ENCODE assay signal across 1 cellular context in the genomic region with DNA sequence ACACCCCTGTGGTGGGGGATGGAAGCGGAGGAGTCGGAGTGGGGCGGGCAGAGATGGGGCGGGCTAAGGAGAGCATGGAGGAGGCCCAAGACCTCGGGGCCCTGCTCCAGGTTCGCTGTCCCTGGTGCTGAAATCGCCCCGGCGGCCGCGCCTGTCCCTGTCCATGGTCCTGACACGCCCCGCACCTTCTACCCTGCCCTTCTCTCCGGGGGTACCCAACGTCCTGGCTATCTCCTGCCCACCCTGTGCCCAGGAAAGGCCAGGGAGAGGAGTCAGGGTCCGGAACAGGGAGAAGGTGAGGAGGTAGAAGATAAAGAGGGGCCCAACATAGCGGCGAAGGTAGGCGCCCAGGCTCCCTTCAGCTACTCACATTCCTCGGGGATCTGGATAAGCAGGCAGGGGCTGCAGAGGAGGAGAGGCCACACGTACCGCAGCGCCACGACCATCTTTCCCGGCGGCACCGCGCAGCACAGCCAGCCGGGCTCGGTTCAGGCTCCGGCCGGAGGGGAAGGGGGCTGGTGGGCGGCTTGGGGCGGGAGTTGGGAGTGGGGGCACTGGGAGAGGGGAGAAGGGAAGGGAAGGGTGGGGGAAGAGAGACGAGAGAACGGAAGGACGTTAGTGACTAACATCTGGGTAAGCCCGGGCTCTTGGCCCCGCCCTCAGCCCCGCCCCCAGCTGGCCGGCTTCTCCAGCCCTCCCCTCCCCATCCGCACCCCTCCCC.
A peak's percentile ranks its signal among the peaks of the same experiment; 100 is the strongest.
TF ChIP-seq lines count a peak whose summit lies in the region.

No MANE protein-coding gene starts in this region.

TF ChIP-seq in HEK293, 187 proteins besides CTCF, POLR2A, EP300 and RAD21 (continued from another document and continues in another):
- TF ChIP-seq, protein P1, sequence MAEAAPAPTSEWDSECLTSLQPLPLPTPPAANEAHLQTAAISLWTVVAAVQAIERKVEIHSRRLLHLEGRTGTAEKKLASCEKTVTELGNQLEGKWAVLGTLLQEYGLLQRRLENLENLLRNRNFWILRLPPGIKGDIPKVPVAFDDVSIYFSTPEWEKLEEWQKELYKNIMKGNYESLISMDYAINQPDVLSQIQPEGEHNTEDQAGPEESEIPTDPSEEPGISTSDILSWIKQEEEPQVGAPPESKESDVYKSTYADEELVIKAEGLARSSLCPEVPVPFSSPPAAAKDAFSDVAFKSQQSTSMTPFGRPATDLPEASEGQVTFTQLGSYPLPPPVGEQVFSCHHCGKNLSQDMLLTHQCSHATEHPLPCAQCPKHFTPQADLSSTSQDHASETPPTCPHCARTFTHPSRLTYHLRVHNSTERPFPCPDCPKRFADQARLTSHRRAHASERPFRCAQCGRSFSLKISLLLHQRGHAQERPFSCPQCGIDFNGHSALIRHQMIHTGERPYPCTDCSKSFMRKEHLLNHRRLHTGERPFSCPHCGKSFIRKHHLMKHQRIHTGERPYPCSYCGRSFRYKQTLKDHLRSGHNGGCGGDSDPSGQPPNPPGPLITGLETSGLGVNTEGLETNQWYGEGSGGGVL (tag by site-specific recombination; IDR thresholded peaks at IDR 0.05) = peak; percentile 84
- no peak for TF ChIP-seq ZNF518A (tag by site-specific recombination; conservative IDR thresholded peaks at IDR 0.05; ENCODE audit: low read depth)
- peak; percentile 63; the same call in 1 of the 2 replicates for TF ChIP-seq ZNF391 (tag by site-specific recombination; IDR thresholded peaks at IDR 0.05; ENCODE audit: borderline replicate concordance, low read depth)
- TF ChIP-seq ZNF416 (tag by site-specific recombination; IDR thresholded peaks at IDR 0.05) = no peak
- no peak for TF ChIP-seq ZSCAN23 (tag by site-specific recombination; IDR thresholded peaks at IDR 0.05)
- no peak for TF ChIP-seq ZNF837 (tag by site-specific recombination; IDR thresholded peaks at IDR 0.05)
- peak; percentile 94 for TF ChIP-seq KLF16 (tag by site-specific recombination; IDR thresholded peaks at IDR 0.05)
- TF ChIP-seq ZNF202 (tag by site-specific recombination; IDR thresholded peaks at IDR 0.05; ENCODE audit: borderline replicate concordance) = no peak
- peak; percentile 74; the same call in 1 of the 2 replicates for TF ChIP-seq KLF17 (tag by site-specific recombination; IDR thresholded peaks at IDR 0.05)
- 0 out of 2 replicates have a peak, but pooled peaks have one; percentile 21 for TF ChIP-seq GLIS2 (tag by site-specific recombination; IDR thresholded peaks at IDR 0.05)
- TF ChIP-seq, protein P2, sequence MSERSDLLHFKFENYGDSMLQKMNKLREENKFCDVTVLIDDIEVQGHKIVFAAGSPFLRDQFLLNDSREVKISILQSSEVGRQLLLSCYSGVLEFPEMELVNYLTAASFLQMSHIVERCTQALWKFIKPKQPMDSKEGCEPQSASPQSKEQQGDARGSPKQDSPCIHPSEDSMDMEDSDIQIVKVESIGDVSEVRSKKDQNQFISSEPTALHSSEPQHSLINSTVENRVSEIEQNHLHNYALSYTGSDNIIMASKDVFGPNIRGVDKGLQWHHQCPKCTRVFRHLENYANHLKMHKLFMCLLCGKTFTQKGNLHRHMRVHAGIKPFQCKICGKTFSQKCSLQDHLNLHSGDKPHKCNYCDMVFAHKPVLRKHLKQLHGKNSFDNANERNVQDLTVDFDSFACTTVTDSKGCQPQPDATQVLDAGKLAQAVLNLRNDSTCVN (tag by site-specific recombination; optimal IDR thresholded peaks at IDR 0.05) = peak; percentile 43
- TF ChIP-seq, protein P3, sequence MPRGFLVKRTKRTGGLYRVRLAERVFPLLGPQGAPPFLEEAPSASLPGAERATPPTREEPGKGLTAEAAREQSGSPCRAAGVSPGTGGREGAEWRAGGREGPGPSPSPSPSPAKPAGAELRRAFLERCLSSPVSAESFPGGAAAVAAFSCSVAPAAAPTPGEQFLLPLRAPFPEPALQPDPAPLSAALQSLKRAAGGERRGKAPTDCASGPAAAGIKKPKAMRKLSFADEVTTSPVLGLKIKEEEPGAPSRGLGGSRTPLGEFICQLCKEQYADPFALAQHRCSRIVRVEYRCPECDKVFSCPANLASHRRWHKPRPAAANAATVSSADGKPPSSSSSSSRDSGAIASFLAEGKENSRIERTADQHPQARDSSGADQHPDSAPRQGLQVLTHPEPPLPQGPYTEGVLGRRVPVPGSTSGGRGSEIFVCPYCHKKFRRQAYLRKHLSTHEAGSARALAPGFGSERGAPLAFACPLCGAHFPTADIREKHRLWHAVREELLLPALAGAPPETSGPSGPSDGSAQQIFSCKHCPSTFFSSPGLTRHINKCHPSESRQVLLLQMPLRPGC (tag by site-specific recombination; IDR thresholded peaks at IDR 0.05) = no peak
- peak; percentile 76 for TF ChIP-seq ZFP69B (tag by site-specific recombination; IDR thresholded peaks at IDR 0.05)
- TF ChIP-seq KLF9 (tag by site-specific recombination; IDR thresholded peaks at IDR 0.05; ENCODE audit: low read depth) = peak; percentile 94
- TF ChIP-seq ZNF600 (tag by site-specific recombination; IDR thresholded peaks at IDR 0.05) = peak; percentile 77
- TF ChIP-seq ZNF366 (tag by site-specific recombination; conservative IDR thresholded peaks at IDR 0.05) = no peak
- TF ChIP-seq, protein P4, sequence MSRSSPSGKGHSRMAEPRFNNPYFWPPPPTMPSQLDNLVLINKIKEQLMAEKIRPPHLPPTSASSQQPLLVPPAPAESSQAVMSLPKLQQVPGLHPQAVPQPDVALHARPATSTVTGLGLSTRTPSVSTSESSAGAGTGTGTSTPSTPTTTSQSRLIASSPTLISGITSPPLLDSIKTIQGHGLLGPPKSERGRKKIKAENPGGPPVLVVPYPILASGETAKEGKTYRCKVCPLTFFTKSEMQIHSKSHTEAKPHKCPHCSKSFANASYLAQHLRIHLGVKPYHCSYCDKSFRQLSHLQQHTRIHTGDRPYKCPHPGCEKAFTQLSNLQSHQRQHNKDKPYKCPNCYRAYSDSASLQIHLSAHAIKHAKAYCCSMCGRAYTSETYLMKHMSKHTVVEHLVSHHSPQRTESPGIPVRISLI (tag by site-specific recombination; IDR thresholded peaks at IDR 0.05) = no peak
- peak; percentile 98 for TF ChIP-seq HOXA7 (CRISPR knock-in tag; IDR thresholded peaks at IDR 0.05; ENCODE audit: borderline replicate concordance)
- TF ChIP-seq SETDB1 (IDR thresholded peaks at IDR 0.05; ENCODE audit: insufficient read length, low read length) = no peak
- TF ChIP-seq ZNF10 (tag by site-specific recombination; IDR thresholded peaks at IDR 0.05) = no peak
- no peak for TF ChIP-seq ZBTB7A (tag by site-specific recombination; IDR thresholded peaks at IDR 0.05; ENCODE audit: low read depth)
- peak; percentile 47; the same call in 1 of the 2 replicates for TF ChIP-seq ZBTB6 (tag by site-specific recombination; IDR thresholded peaks at IDR 0.05)
- no peak for TF ChIP-seq TCF7L2 (IDR thresholded peaks at IDR 0.05; ENCODE audit: borderline replicate concordance, low read depth, low read length)
- no peak; the same call in 1 of the 2 replicates for TF ChIP-seq ZNF501 (tag by site-specific recombination; IDR thresholded peaks at IDR 0.05)
- no peak for TF ChIP-seq ZNF670 (tag by site-specific recombination; IDR thresholded peaks at IDR 0.05; ENCODE audit: low read depth)
- 0 out of 2 replicates have a peak, but pooled peaks have one; percentile 18 for TF ChIP-seq ZBTB48 (tag by site-specific recombination; IDR thresholded peaks at IDR 0.05)
- TF ChIP-seq ZNF221 (tag by site-specific recombination; IDR thresholded peaks at IDR 0.05; ENCODE audit: borderline replicate concordance) = no peak
- TF ChIP-seq ZBTB44 (tag by site-specific recombination; IDR thresholded peaks at IDR 0.05) = no peak
- peak; percentile 74; the same call in 1 of the 2 replicates for TF ChIP-seq ZSCAN30 (tag by site-specific recombination; IDR thresholded peaks at IDR 0.05)
- TF ChIP-seq, protein P5, sequence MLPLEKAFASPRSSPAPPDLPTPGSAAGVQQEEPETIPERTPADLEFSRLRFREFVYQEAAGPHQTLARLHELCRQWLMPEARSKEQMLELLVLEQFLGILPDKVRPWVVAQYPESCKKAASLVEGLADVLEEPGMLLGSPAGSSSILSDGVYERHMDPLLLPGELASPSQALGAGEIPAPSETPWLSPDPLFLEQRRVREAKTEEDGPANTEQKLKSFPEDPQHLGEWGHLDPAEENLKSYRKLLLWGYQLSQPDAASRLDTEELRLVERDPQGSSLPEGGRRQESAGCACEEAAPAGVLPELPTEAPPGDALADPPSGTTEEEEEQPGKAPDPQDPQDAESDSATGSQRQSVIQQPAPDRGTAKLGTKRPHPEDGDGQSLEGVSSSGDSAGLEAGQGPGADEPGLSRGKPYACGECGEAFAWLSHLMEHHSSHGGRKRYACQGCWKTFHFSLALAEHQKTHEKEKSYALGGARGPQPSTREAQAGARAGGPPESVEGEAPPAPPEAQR (tag by site-specific recombination; IDR thresholded peaks at IDR 0.05) = no peak
- peak; percentile 98 for TF ChIP-seq MEIS1 (CRISPR knock-in tag; IDR thresholded peaks at IDR 0.05; ENCODE audit: borderline replicate concordance)
- 0 out of 2 replicates have a peak, but pooled peaks have one; percentile 23 for TF ChIP-seq YY1 (tag by site-specific recombination; IDR thresholded peaks at IDR 0.05)
- no peak for TF ChIP-seq IKZF3 (tag by site-specific recombination; IDR thresholded peaks at IDR 0.05)
- no peak for TF ChIP-seq ZNF747 (tag by site-specific recombination; IDR thresholded peaks at IDR 0.05)
- TF ChIP-seq ZFP37 (tag by site-specific recombination; IDR thresholded peaks at IDR 0.05) = peak; percentile 64
- no peak for TF ChIP-seq ZNF248 (tag by site-specific recombination; IDR thresholded peaks at IDR 0.05)
- TF ChIP-seq ZNF785 (tag by site-specific recombination; IDR thresholded peaks at IDR 0.05) = no peak
- TF ChIP-seq ZNF654 (tag by site-specific recombination; IDR thresholded peaks at IDR 0.05; ENCODE audit: low read depth) = no peak
- no peak for TF ChIP-seq ZBTB21 (tag by site-specific recombination; IDR thresholded peaks at IDR 0.05)
- no peak for TF ChIP-seq SALL2 (tag by site-specific recombination; IDR thresholded peaks at IDR 0.05; ENCODE audit: borderline replicate concordance)
- peak; percentile 98 for TF ChIP-seq KLF10 (tag by site-specific recombination; IDR thresholded peaks at IDR 0.05)
- peak; percentile 78; the same call in 1 of the 2 replicates for TF ChIP-seq ZNF394 (tag by site-specific recombination; IDR thresholded peaks at IDR 0.05; ENCODE audit: borderline replicate concordance)
- peak; percentile 64; the same call in 1 of the 2 replicates for TF ChIP-seq ZNF324 (tag by site-specific recombination; IDR thresholded peaks at IDR 0.05)
